In genomic region chr17:4944163-4944553, GRCh38 we compare ENCODE assay signal across 6 cellular contexts. TPM values are rescaled to one million over a fixed set of nuclear protein-coding genes. Genes with fewer than 3 reads are reported as not detected.
DNase-seq lines count a peak whose midpoint lies in the region; ATAC-seq and TF ChIP-seq lines count a peak whose summit lies in the region.

No MANE protein-coding gene starts in this region.

- H3K4me3 Mint-ChIP-seq in endodermal cell = no peak overlapping the region

- H3K9me3 ChIP-seq in endodermal cell (ENCODE audit: control insufficient read depth, low read length) = no peaks in the 10 kb centered on the region

- H3K36me3 Mint-ChIP-seq in endodermal cell (ENCODE audit: low read depth) = peaks cover 48% of the 10 kb centered on the region

- peak overlapping the region; percentile 100 for H3K27ac ChIP-seq in 22Rv1
- no peak overlapping the region for H3K27ac ChIP-seq in endodermal cell (ENCODE audit: low read depth, low read length)

- H3K9ac ChIP-seq in endodermal cell (ENCODE audit: extremely low read depth, low read length, poor library complexity, severe bottlenecking) = no peak overlapping the region

- peaks cover 10% of the 10 kb centered on the region for H3K4me1 ChIP-seq in endodermal cell (ENCODE audit: control insufficient read depth, insufficient read depth, low read length)

- WGBS in endodermal cell (ENCODE audit: insufficient coverage in 1 of 2, insufficient read length in 1 of 2), 2 experiments = 93 to 100% methylated on average over 1 to 3 of the region's 3 CpGs

- H3K36me3 ChIP-seq in endodermal cell (ENCODE audit: control insufficient read depth, insufficient read depth, low read length) = peaks cover 47% of the 10 kb centered on the region

- H3K9me3 Mint-ChIP-seq in endodermal cell = no peaks in the 10 kb centered on the region

- no peaks in the 10 kb centered on the region for H3K27me3 ChIP-seq in endodermal cell (ENCODE audit: control insufficient read depth, insufficient read depth, low read length, poor library complexity, severe bottlenecking)

- TF ChIP-seq CTCF in 22Rv1 (IDR thresholded peaks at IDR 0.05) = no peak
- no peak for TF ChIP-seq CTCF in endodermal cell (conservative IDR thresholded peaks at IDR 0.05)

- H3K27me3 Mint-ChIP-seq in endodermal cell (ENCODE audit: insufficient read depth) = no peaks in the 10 kb centered on the region

- peak overlapping the region; percentile 89 for H3K27ac Mint-ChIP-seq in endodermal cell

- H3K4me3 ChIP-seq in endodermal cell (ENCODE audit: low read length) = no peak overlapping the region

- H3K4me1 Mint-ChIP-seq in endodermal cell = peaks cover 30% of the 10 kb centered on the region

- ATAC-seq in HG03378 (IDR thresholded peaks at IDR 0.05; ENCODE audit: unreplicated experiment) = no peak

- DNase-seq in NOMO-1 treated with DMSO at 0.1 percent for 48 hours (lab: John Stamatoyannopoulos, UW; ENCODE audit: unreplicated experiment) (peak; percentile 84), endodermal cell (no peak), AG20443 (ENCODE audit: low spot score) (no peak), dedifferentiated amniotic fluid mesenchymal stem cell (ENCODE audit: extremely low spot score) (no peak)

RNA-seq across cellular contexts. Expression of gene RNF167, which starts 4.1 kb away (rescaled TPM):
- 100 to 1,000 TPM; 120 to 123 TPM for total RNA-seq in endodermal cell
- 106 TPM for polyA plus RNA-seq in endodermal cell (2013, experiment 1 of 2)
- 87.5 TPM for polyA plus RNA-seq in endodermal cell (2013, experiment 2 of 2)

RNA-seq across cellular contexts. Expression of gene PFN1, which starts 4.2 kb away (rescaled TPM):
- total RNA-seq in endodermal cell = 100 to 1,000 TPM; 880 to 935 TPM
- 762 TPM for polyA plus RNA-seq in endodermal cell (2013, experiment 1 of 2)
- polyA plus RNA-seq in endodermal cell (2013, experiment 2 of 2) = 742 TPM

RNA-seq across cellular contexts. Expression of gene SLC25A11, which starts 4.3 kb away (rescaled TPM):
- 10 to 100 TPM; 59.9 to 76.9 TPM for total RNA-seq in endodermal cell
- polyA plus RNA-seq in endodermal cell (2013, experiment 1 of 2) = 63.1 TPM
- 59.5 TPM for polyA plus RNA-seq in endodermal cell (2013, experiment 2 of 2)

RNA-seq across cellular contexts. Expression of gene ENO3, which starts 6.8 kb away (rescaled TPM):
- 10 to 100 TPM; 34.1 to 53.6 TPM for total RNA-seq in endodermal cell
- polyA plus RNA-seq in endodermal cell (2013, experiment 1 of 2) = 57.3 TPM
- polyA plus RNA-seq in endodermal cell (2013, experiment 2 of 2) = 57.5 TPM

RNA-seq across cellular contexts. Expression of gene GP1BA, which starts 12.1 kb away (rescaled TPM):
- total RNA-seq in endodermal cell = not detected
- polyA plus RNA-seq in endodermal cell (2013, experiment 1 of 2) = not detected
- not detected for polyA plus RNA-seq in endodermal cell (2013, experiment 2 of 2)
